In genomic region chr6:79028641-79029314, GRCh38 we compare ENCODE assay signal across 24 cellular contexts. TPM values are rescaled to one million over a fixed set of nuclear protein-coding genes. Genes with fewer than 3 reads are reported as not detected.
DNase-seq lines count a peak whose midpoint lies in the region; ATAC-seq lines count a peak whose summit lies in the region.
"Had no signal": no experiment of that assay in that cellular context is flagged by ENCODE, and none has a peak within 500 bp of the region (broad histone marks: within the 10 kb centered on the region; RNA-seq: fewer than 3 reads in every experiment).

No MANE protein-coding gene starts in this region.

- ATAC-seq in memory B cell (ENCODE audit: low read depth), result no peak
- no peak for ATAC-seq in GM18907 (IDR thresholded peaks at IDR 0.05; ENCODE audit: unreplicated experiment)
- ATAC-seq in activated CD8-positive, alpha-beta memory T cell treated with anti-CD3 and anti-CD28 coated beads, Interleukin-2, amount 10 ng/mL, durations not matched to agents 7 days and 5 days, result no peak
- ATAC-seq: activated CD4-positive, CD25-positive, alpha-beta regulatory T cell treated with anti-CD3 and anti-CD28 coated beads, Interleukin-2, amount 50 U/mL, for 24 hours; activated CD8-positive, alpha-beta T cell treated with anti-CD3 and anti-CD28 coated beads for 36 hours; left lobe of liver; stimulated activated naive CD8-positive, alpha-beta T cell treated with anti-CD3 and anti-CD28 coated beads, Interleukin-15, amount 100 ng/mL, for 72 hours had no signal

- DNase-seq in activated CD4-positive, alpha-beta memory T cell treated with anti-CD3 and anti-CD28 coated beads, Interleukin-2, amount 10 ng/mL, durations not matched to agents 7 days and 5 days, result no peak
- DNase-seq in activated CD4-positive, alpha-beta memory T cell treated with anti-CD3 and anti-CD28 coated beads for 36 hours, result no peak
- peak; percentile 21 for DNase-seq in GM03348 (ENCODE audit: low spot score)
- no peak for DNase-seq in activated T-helper 2 cell treated with anti-CD3 and anti-CD28 coated beads, Interferon-gamma antibody, Interleukin-2, Interleukin-4, amounts not matched to agents 10 μg/mL and 5 μg/mL and 100 μg/mL, durations not matched to agents 14 hours and 24 hours and 36 hours (ENCODE audit: low spot score)
- DNase-seq in memory B cell (ENCODE audit: low spot score in 2 of 2), result no peak
- DNase-seq in NCI-H2171 (lab: John Stamatoyannopoulos, UW), result no peak
- DNase-seq in activated CD8-positive, alpha-beta memory T cell treated with anti-CD3 and anti-CD28 coated beads, Interleukin-2, amount 10 ng/mL, durations not matched to agents 7 days and 5 days, result no peak
- DNase-seq: activated CD8-positive, alpha-beta T cell treated with anti-CD3 and anti-CD28 coated beads for 36 hours; activated effector memory CD4-positive, alpha-beta T cell treated with Interleukin-2 at 50 U/mL for 16 hours; activated naive CD8-positive, alpha-beta T cell treated with anti-CD3 and anti-CD28 coated beads for 36 hours; aorta; DMS53; effector CD8-positive, alpha-beta T cell; GDM1; GOT3; NCI-H1417 treated with DMSO at 0.1 percent for 48 hours; NCI-H2081 treated with DMSO at 0.1 percent for 48 hours; NCI-H226; PC-9; stimulated activated CD4-positive, alpha-beta T cell treated with anti-CD3 and anti-CD28 coated beads, Interleukin-1b, Interleukin-23, amount 100 ng/mL, for 48 hours; stimulated activated naive CD8-positive, alpha-beta T cell treated with anti-CD3 and anti-CD28 coated beads, Interleukin-15, amount 100 ng/mL, for 72 hours had no signal

- intact Hi-C loops in activated CD4-positive, alpha-beta memory T cell treated with anti-CD3 and anti-CD28 coated beads for 36 hours (cut with micrococcal nuclease), result no loop called here
- intact Hi-C loops in activated T-helper 2 cell treated with anti-CD3 and anti-CD28 coated beads, Interferon-gamma antibody, Interleukin-2, Interleukin-4, amounts not matched to agents 10 μg/mL and 5 μg/mL and 100 μg/mL, durations not matched to agents 14 hours and 24 hours and 36 hours (cut with micrococcal nuclease), result no loop called here

- H3K36me3 Mint-ChIP-seq in activated CD4-positive, alpha-beta memory T cell treated with anti-CD3 and anti-CD28 coated beads, Interleukin-2, amount 10 ng/mL, durations not matched to agents 7 days and 5 days (ENCODE audit: low read depth), result peaks cover 42% of the 10 kb centered on the region
- H3K36me3 Mint-ChIP-seq in activated CD4-positive, alpha-beta memory T cell treated with anti-CD3 and anti-CD28 coated beads for 36 hours, result peaks cover 29% of the 10 kb centered on the region
- peaks cover 47% of the 10 kb centered on the region for H3K36me3 Mint-ChIP-seq in activated T-helper 2 cell treated with anti-CD3 and anti-CD28 coated beads, Interferon-gamma antibody, Interleukin-2, Interleukin-4, amounts not matched to agents 10 μg/mL and 5 μg/mL and 100 μg/mL, durations not matched to agents 14 hours and 24 hours and 36 hours (ENCODE audit: low read depth)
- H3K36me3 Mint-ChIP-seq in memory B cell, result peaks cover 33% of the 10 kb centered on the region
- peaks cover 34% of the 10 kb centered on the region for H3K36me3 Mint-ChIP-seq in activated CD8-positive, alpha-beta memory T cell treated with anti-CD3 and anti-CD28 coated beads, Interleukin-2, amount 10 ng/mL, durations not matched to agents 7 days and 5 days

- POLR2A ChIA-PET in activated CD4-positive, alpha-beta memory T cell treated with anti-CD3 and anti-CD28 coated beads, Interleukin-2, amount 10 ng/mL, durations not matched to agents 7 days and 5 days (lab: Charles Lee), result no interaction called here
- POLR2A ChIA-PET in activated CD4-positive, alpha-beta memory T cell treated with anti-CD3 and anti-CD28 coated beads for 36 hours (lab: Charles Lee), result no interaction called here

- H3K27ac Mint-ChIP-seq in activated CD4-positive, alpha-beta memory T cell treated with anti-CD3 and anti-CD28 coated beads, Interleukin-2, amount 10 ng/mL, durations not matched to agents 7 days and 5 days, result peak overlapping the region; percentile 1
- H3K27ac Mint-ChIP-seq in activated CD4-positive, alpha-beta memory T cell treated with anti-CD3 and anti-CD28 coated beads for 36 hours, result no peak overlapping the region
- H3K27ac Mint-ChIP-seq in activated T-helper 2 cell treated with anti-CD3 and anti-CD28 coated beads, Interferon-gamma antibody, Interleukin-2, Interleukin-4, amounts not matched to agents 10 μg/mL and 5 μg/mL and 100 μg/mL, durations not matched to agents 14 hours and 24 hours and 36 hours, result peak overlapping the region; percentile 19
- peak overlapping the region; percentile 73 for H3K27ac Mint-ChIP-seq in memory B cell
- no peak overlapping the region for H3K27ac Mint-ChIP-seq in activated CD8-positive, alpha-beta memory T cell treated with anti-CD3 and anti-CD28 coated beads, Interleukin-2, amount 10 ng/mL, durations not matched to agents 7 days and 5 days
- H3K27ac Mint-ChIP-seq: activated CD8-positive, alpha-beta T cell treated with anti-CD3 and anti-CD28 coated beads for 36 hours; activated naive CD8-positive, alpha-beta T cell treated with anti-CD3 and anti-CD28 coated beads for 36 hours; stimulated activated naive CD8-positive, alpha-beta T cell treated with anti-CD3 and anti-CD28 coated beads, Interleukin-15, amount 100 ng/mL, for 72 hours had no signal

- no peak overlapping the region for H3K4me3 Mint-ChIP-seq in activated CD4-positive, alpha-beta memory T cell treated with anti-CD3 and anti-CD28 coated beads, Interleukin-2, amount 10 ng/mL, durations not matched to agents 7 days and 5 days
- H3K4me3 Mint-ChIP-seq in activated CD4-positive, alpha-beta memory T cell treated with anti-CD3 and anti-CD28 coated beads for 36 hours, result no peak overlapping the region
- H3K4me3 Mint-ChIP-seq in activated T-helper 2 cell treated with anti-CD3 and anti-CD28 coated beads, Interferon-gamma antibody, Interleukin-2, Interleukin-4, amounts not matched to agents 10 μg/mL and 5 μg/mL and 100 μg/mL, durations not matched to agents 14 hours and 24 hours and 36 hours (ENCODE audit: low read depth), result no peak overlapping the region
- H3K4me3 Mint-ChIP-seq in memory B cell, result no peak overlapping the region
- no peak overlapping the region for H3K4me3 Mint-ChIP-seq in activated CD8-positive, alpha-beta memory T cell treated with anti-CD3 and anti-CD28 coated beads, Interleukin-2, amount 10 ng/mL, durations not matched to agents 7 days and 5 days
- H3K4me3 Mint-ChIP-seq: activated CD8-positive, alpha-beta T cell treated with anti-CD3 and anti-CD28 coated beads for 36 hours; activated naive CD8-positive, alpha-beta T cell treated with anti-CD3 and anti-CD28 coated beads for 36 hours; stimulated activated naive CD8-positive, alpha-beta T cell treated with anti-CD3 and anti-CD28 coated beads, Interleukin-15, amount 100 ng/mL, for 72 hours had no signal

- no peaks in the 10 kb centered on the region for H3K27me3 Mint-ChIP-seq in activated CD4-positive, alpha-beta memory T cell treated with anti-CD3 and anti-CD28 coated beads, Interleukin-2, amount 10 ng/mL, durations not matched to agents 7 days and 5 days
- H3K27me3 Mint-ChIP-seq in activated CD4-positive, alpha-beta memory T cell treated with anti-CD3 and anti-CD28 coated beads for 36 hours, result no peaks in the 10 kb centered on the region
- no peaks in the 10 kb centered on the region for H3K27me3 Mint-ChIP-seq in activated T-helper 2 cell treated with anti-CD3 and anti-CD28 coated beads, Interferon-gamma antibody, Interleukin-2, Interleukin-4, amounts not matched to agents 10 μg/mL and 5 μg/mL and 100 μg/mL, durations not matched to agents 14 hours and 24 hours and 36 hours (ENCODE audit: low read depth)
- no peaks in the 10 kb centered on the region for H3K27me3 Mint-ChIP-seq in memory B cell
- no peaks in the 10 kb centered on the region for H3K27me3 Mint-ChIP-seq in activated CD8-positive, alpha-beta memory T cell treated with anti-CD3 and anti-CD28 coated beads, Interleukin-2, amount 10 ng/mL, durations not matched to agents 7 days and 5 days
- H3K27me3 Mint-ChIP-seq: activated CD8-positive, alpha-beta T cell treated with anti-CD3 and anti-CD28 coated beads for 36 hours; activated naive CD8-positive, alpha-beta T cell treated with anti-CD3 and anti-CD28 coated beads for 36 hours; stimulated activated naive CD8-positive, alpha-beta T cell treated with anti-CD3 and anti-CD28 coated beads, Interleukin-15, amount 100 ng/mL, for 72 hours had no signal

- H3K4me1 Mint-ChIP-seq in activated CD4-positive, alpha-beta memory T cell treated with anti-CD3 and anti-CD28 coated beads, Interleukin-2, amount 10 ng/mL, durations not matched to agents 7 days and 5 days, result peaks cover 26% of the 10 kb centered on the region
- peaks cover 42% of the 10 kb centered on the region for H3K4me1 Mint-ChIP-seq in activated CD4-positive, alpha-beta memory T cell treated with anti-CD3 and anti-CD28 coated beads for 36 hours (ENCODE audit: low read depth)
- H3K4me1 Mint-ChIP-seq in activated T-helper 2 cell treated with anti-CD3 and anti-CD28 coated beads, Interferon-gamma antibody, Interleukin-2, Interleukin-4, amounts not matched to agents 10 μg/mL and 5 μg/mL and 100 μg/mL, durations not matched to agents 14 hours and 24 hours and 36 hours (ENCODE audit: low read depth), result peaks cover 37% of the 10 kb centered on the region
- H3K4me1 Mint-ChIP-seq in memory B cell, result peaks cover 21% of the 10 kb centered on the region
- peaks cover 14% of the 10 kb centered on the region for H3K4me1 Mint-ChIP-seq in activated CD8-positive, alpha-beta memory T cell treated with anti-CD3 and anti-CD28 coated beads, Interleukin-2, amount 10 ng/mL, durations not matched to agents 7 days and 5 days

- no peaks in the 10 kb centered on the region for H3K9me3 Mint-ChIP-seq in activated CD4-positive, alpha-beta memory T cell treated with anti-CD3 and anti-CD28 coated beads, Interleukin-2, amount 10 ng/mL, durations not matched to agents 7 days and 5 days
- no peaks in the 10 kb centered on the region for H3K9me3 Mint-ChIP-seq in activated CD4-positive, alpha-beta memory T cell treated with anti-CD3 and anti-CD28 coated beads for 36 hours
- no peaks in the 10 kb centered on the region for H3K9me3 Mint-ChIP-seq in activated T-helper 2 cell treated with anti-CD3 and anti-CD28 coated beads, Interferon-gamma antibody, Interleukin-2, Interleukin-4, amounts not matched to agents 10 μg/mL and 5 μg/mL and 100 μg/mL, durations not matched to agents 14 hours and 24 hours and 36 hours
- no peaks in the 10 kb centered on the region for H3K9me3 Mint-ChIP-seq in memory B cell
- no peaks in the 10 kb centered on the region for H3K9me3 Mint-ChIP-seq in activated CD8-positive, alpha-beta memory T cell treated with anti-CD3 and anti-CD28 coated beads, Interleukin-2, amount 10 ng/mL, durations not matched to agents 7 days and 5 days (ENCODE audit: low read depth)
- H3K9me3 Mint-ChIP-seq: activated CD8-positive, alpha-beta T cell treated with anti-CD3 and anti-CD28 coated beads for 36 hours; activated naive CD8-positive, alpha-beta T cell treated with anti-CD3 and anti-CD28 coated beads for 36 hours; stimulated activated naive CD8-positive, alpha-beta T cell treated with anti-CD3 and anti-CD28 coated beads, Interleukin-15, amount 100 ng/mL, for 72 hours had no signal

- CTCF ChIA-PET in activated CD4-positive, alpha-beta memory T cell treated with anti-CD3 and anti-CD28 coated beads, Interleukin-2, amount 10 ng/mL, durations not matched to agents 7 days and 5 days (lab: Charles Lee), result no interaction called here
- CTCF ChIA-PET in activated CD4-positive, alpha-beta memory T cell treated with anti-CD3 and anti-CD28 coated beads for 36 hours (lab: Charles Lee), result no interaction called here
- CTCF ChIA-PET in activated CD8-positive, alpha-beta memory T cell treated with anti-CD3 and anti-CD28 coated beads, Interleukin-2, amount 10 ng/mL, durations not matched to agents 7 days and 5 days (lab: Charles Lee), result interaction anchor here (0.8 kb wide), 1 partner anchor 18 kb away, joined by 3 read pairs; no protein-coding TSS in a partner anchor

RNA-seq across cellular contexts. Expression of gene PHIP, which starts 49.3 kb away (rescaled TPM):
- total RNA-seq in activated CD4-positive, alpha-beta memory T cell treated with anti-CD3 and anti-CD28 coated beads, Interleukin-2, amount 10 ng/mL, durations not matched to agents 7 days and 5 days, result 10 to 100 TPM; 31.8 to 34.0 TPM
- total RNA-seq in activated CD4-positive, alpha-beta memory T cell treated with anti-CD3 and anti-CD28 coated beads for 36 hours, result 10 to 100 TPM; 25.5 to 27.9 TPM
- 35.2 TPM in 2 replicates for total RNA-seq in activated T-helper 2 cell treated with anti-CD3 and anti-CD28 coated beads, Interferon-gamma antibody, Interleukin-2, Interleukin-4, amounts not matched to agents 10 μg/mL and 5 μg/mL and 100 μg/mL, durations not matched to agents 14 hours and 24 hours and 36 hours
- total RNA-seq in activated CD8-positive, alpha-beta memory T cell treated with anti-CD3 and anti-CD28 coated beads, Interleukin-2, amount 10 ng/mL, durations not matched to agents 7 days and 5 days, result 10 to 100 TPM; 36.0 to 36.8 TPM

Comparison
In these comparisons a context has a peak if more than half of its experiments do, and no peak if none do; other contexts are left out.
1. H3K27ac Mint-ChIP-seq: peak in activated CD4-positive, alpha-beta memory T cell treated with anti-CD3 and anti-CD28 coated beads, Interleukin-2, amount 10 ng/mL, durations not matched to agents 7 days and 5 days (single experiment), activated T-helper 2 cell treated with anti-CD3 and anti-CD28 coated beads, Interferon-gamma antibody, Interleukin-2, Interleukin-4, amounts not matched to agents 10 μg/mL and 5 μg/mL and 100 μg/mL, durations not matched to agents 14 hours and 24 hours and 36 hours (single experiment) and memory B cell (single experiment); none in activated CD4-positive, alpha-beta memory T cell treated with anti-CD3 and anti-CD28 coated beads for 36 hours (single experiment) and activated CD8-positive, alpha-beta memory T cell treated with anti-CD3 and anti-CD28 coated beads, Interleukin-2, amount 10 ng/mL, durations not matched to agents 7 days and 5 days (single experiment).